9 cellular contexts compared by ENCODE assay signal in genomic region chr1:156336242-156336641, GRCh38. TPM values are rescaled to one million over a fixed set of nuclear protein-coding genes. Genes with fewer than 3 reads are reported as not detected.
DNase-seq lines count a peak whose midpoint lies in the region; ATAC-seq and TF ChIP-seq lines count a peak whose summit lies in the region.
"Had no signal": no experiment of that assay in that cellular context is flagged by ENCODE, and none has a peak within 500 bp of the region (broad histone marks: within the 10 kb centered on the region; RNA-seq: fewer than 3 reads in every experiment).

No MANE protein-coding gene starts in this region.

- H3K79me2 ChIP-seq in GM23338 (replicated peaks; ENCODE audit: insufficient read depth), result peaks cover 60% of the 10 kb centered on the region

- no peak overlapping the region for H3K27ac ChIP-seq in GM23338 (ENCODE audit: low read depth)

- H3K4me3 ChIP-seq in AG10803 (ENCODE audit: low read length) (peak overlapping the region; percentile 95), GM23338 (peak overlapping the region; percentile 95), iPS-18c (ENCODE audit: insufficient read depth, low read depth, low read length) (peak overlapping the region; percentile 73)

- H4K20me1 ChIP-seq in GM23338 (replicated peaks; ENCODE audit: insufficient read depth), result peaks cover 38% of the 10 kb centered on the region

- peak overlapping the region; percentile 85 for H3K4me2 ChIP-seq in GM23338

- peaks cover 13% of the 10 kb centered on the region for H3K4me1 Mint-ChIP-seq in GM23338
- H3K4me1 Mint-ChIP-seq in WTC11, result peaks cover 18% of the 10 kb centered on the region

- no peak overlapping the region for H2AFZ ChIP-seq in GM23338

- DNase-seq in AG10803 (ENCODE audit: low read depth) (no peak), GM23338 (ENCODE audit: low spot score) (peak; percentile 65), WTC11 (ENCODE audit: low spot score) (no peak), NCI-H524 (lab: John Stamatoyannopoulos, UW) (no peak), glomerular visceral epithelial cell (ENCODE audit: extremely low spot score) (no peak), activated gamma-delta T cell treated with Interleukin-2 at 50 U/mL for 16 hours (no peak)
- DNase-seq: NCI-H510A had no signal

- CTCF ChIA-PET in WTC11 (lab: Charles Lee), result interaction anchor here (1.1 to 3.0 kb wide), 4 partner anchors 17 to 142 kb away, joined by 3 to 14 read pairs (median 4); partner anchors contain the start of gene SLC25A44

- no peaks in the 10 kb centered on the region for H3K9me2 ChIP-seq in GM23338 (ENCODE audit: insufficient read depth)

- H3K36me3 ChIP-seq in GM23338 (ENCODE audit: insufficient read depth), result peaks cover 43% of the 10 kb centered on the region

- H3K27ac Mint-ChIP-seq in GM23338, result no peak overlapping the region
- H3K27ac Mint-ChIP-seq in WTC11, result peak overlapping the region; percentile 39; the same call in 1 of the 2 replicates

- H3K4me1 ChIP-seq in GM23338 (ENCODE audit: insufficient read depth), result peaks cover 9% of the 10 kb centered on the region

- H3K9me3 Mint-ChIP-seq in GM23338 (peaks cover 6% of the 10 kb centered on the region; the same call in 1 of the 3 replicates), WTC11 (no peaks in the 10 kb centered on the region)

- H3K4me3 Mint-ChIP-seq in GM23338 (peak overlapping the region; percentile 100), WTC11 (peak overlapping the region; percentile 99)

- H3K27me3 ChIP-seq in GM23338 (ENCODE audit: insufficient read depth), result no peaks in the 10 kb centered on the region

- POLR2A ChIA-PET in WTC11 (lab: Charles Lee), result interaction anchor here (2.4 kb wide), 1 partner anchor 53 kb away, joined by 10 read pairs; the partner anchor contains the start of gene SMG5

- no peaks in the 10 kb centered on the region for H3K9me3 ChIP-seq in iPS-18c (ENCODE audit: control insufficient read depth, insufficient read depth, low read length)

- TF ChIP-seq CTCF in AG10803 (conservative IDR thresholded peaks at IDR 0.05; ENCODE audit: low read length), result no peak
- TF ChIP-seq CTCF in GM23338 (conservative IDR thresholded peaks at IDR 0.05; ENCODE audit: low read depth in 2 of 2), result peak; percentile 51 to 55
- TF ChIP-seq CTCF in WTC11 (IDR thresholded peaks at IDR 0.05), result no peak

- no peak for ATAC-seq in GM23338
- ATAC-seq in WTC11, result no peak
- no peak for ATAC-seq in GM18511 (IDR thresholded peaks at IDR 0.05; ENCODE audit: unreplicated experiment)

- H3F3A ChIP-seq in GM23338 (replicated peaks; ENCODE audit: low read depth), result peaks cover 27% of the 10 kb centered on the region

- H3K36me3 Mint-ChIP-seq in GM23338 (ENCODE audit: low read depth) (peaks cover 69% of the 10 kb centered on the region), WTC11 (peaks cover 50% of the 10 kb centered on the region)

- H3K27me3 Mint-ChIP-seq in GM23338 (ENCODE audit: insufficient read depth, low read depth, poor library complexity) (peaks cover 10% of the 10 kb centered on the region), WTC11 (ENCODE audit: low read depth) (no peaks in the 10 kb centered on the region)

TF ChIP-seq in GM23338, 12 proteins besides CTCF, POLR2A, EP300 and RAD21 (continues in another document):
- no peak for TF ChIP-seq JUNB (IDR thresholded peaks at IDR 0.05; ENCODE audit: unreplicated experiment)

TF ChIP-seq in WTC11, 78 proteins besides CTCF, POLR2A, EP300 and RAD21 (continues in another document):
- TF ChIP-seq MXD4 (CRISPR knock-in tag; IDR thresholded peaks at IDR 0.05; ENCODE audit: borderline replicate concordance), result no peak
- no peak for TF ChIP-seq CREB1 (CRISPR knock-in tag; IDR thresholded peaks at IDR 0.05)
- TF ChIP-seq ZNF532 (CRISPR knock-in tag; IDR thresholded peaks at IDR 0.05; ENCODE audit: borderline replicate concordance), result no peak
- no peak for TF ChIP-seq ATF6 (CRISPR knock-in tag; IDR thresholded peaks at IDR 0.05)
- no peak for TF ChIP-seq PREB (CRISPR knock-in tag; IDR thresholded peaks at IDR 0.05; ENCODE audit: borderline replicate concordance)
- no peak for TF ChIP-seq ZNF317 (CRISPR knock-in tag; IDR thresholded peaks at IDR 0.05; ENCODE audit: borderline replicate concordance, low read depth)
- TF ChIP-seq RORB (CRISPR knock-in tag; IDR thresholded peaks at IDR 0.05), result no peak
- no peak for TF ChIP-seq E2F4 (CRISPR knock-in tag; IDR thresholded peaks at IDR 0.05; ENCODE audit: borderline replicate concordance, low read depth)
- no peak for TF ChIP-seq ZNF232 (CRISPR knock-in tag; IDR thresholded peaks at IDR 0.05)
- no peak for TF ChIP-seq ZNF121 (CRISPR knock-in tag; IDR thresholded peaks at IDR 0.05)

RNA-seq across cellular contexts. Expression of gene CCT3, which starts 1.9 kb away (rescaled TPM):
- total RNA-seq in GM23338 (2014; rRNA removed; shearing (Covaris generic)), result 526 and 618 TPM in 2 replicates
- polyA plus RNA-seq in GM23338 (2016; fragmentation: Nextera tagmentation; extraction: Ambion mirVana), result 405 and 410 TPM in 2 replicates
- 411 to 479 TPM (median 429 TPM) in 3 replicates for total RNA-seq in WTC11 (2021)

RNA-seq across cellular contexts. Expression of gene TSACC, which starts 2.1 kb away (rescaled TPM):
- total RNA-seq in GM23338 (2014; rRNA removed; shearing (Covaris generic)), result 0.66 and 2.5 TPM in 2 replicates
- polyA plus RNA-seq in GM23338 (2016; fragmentation: Nextera tagmentation; extraction: Ambion mirVana), result 9.3 and 9.8 TPM in 2 replicates
- 1.8 to 2.7 TPM (median 2.2 TPM) in 3 replicates for total RNA-seq in WTC11 (2021)

RNA-seq across cellular contexts. Expression of gene RHBG, which starts 32.8 kb away (rescaled TPM):
- 1.6 and 1.7 TPM in 2 replicates for total RNA-seq in GM23338 (2014; rRNA removed; shearing (Covaris generic))
- 1.2 and 2.1 TPM in 2 replicates for polyA plus RNA-seq in GM23338 (2016; fragmentation: Nextera tagmentation; extraction: Ambion mirVana)
- 1.7 to 2.3 TPM (median 1.9 TPM) in 3 replicates for total RNA-seq in WTC11 (2021)

RNA-seq across cellular contexts. Expression of gene VHLL, which starts 37.1 kb away (rescaled TPM):
- not detected in 2 replicates for total RNA-seq in GM23338 (2014; rRNA removed; shearing (Covaris generic))
- polyA plus RNA-seq in GM23338 (2016; fragmentation: Nextera tagmentation; extraction: Ambion mirVana), result not detected in 2 replicates
- total RNA-seq in WTC11 (2021), result 0.39 TPM in 1 of 3 replicates, not detected in the others

RNA-seq across cellular contexts. Expression of gene GLMP, which starts 40.8 kb away (rescaled TPM):
- total RNA-seq in GM23338 (2014; rRNA removed; shearing (Covaris generic)), result 41.9 and 50.5 TPM in 2 replicates
- polyA plus RNA-seq in GM23338 (2016; fragmentation: Nextera tagmentation; extraction: Ambion mirVana), result 32.3 and 33.6 TPM in 2 replicates
- total RNA-seq in WTC11 (2021), result 53.7 to 60.3 TPM (median 58.7 TPM) in 3 replicates

Comparison
In these comparisons a context has a peak if more than half of its experiments do, and no peak if none do; other contexts are left out.
1. CTCF ChIP-seq: peak in GM23338 (2 of 2); none in AG10803 (single experiment) and WTC11 (single experiment).
2. Peak in every context shown above with its lines, with median percentiles within 50 percentile points of each other: H3K4me3 ChIP-seq.